In the genomic region with DNA sequence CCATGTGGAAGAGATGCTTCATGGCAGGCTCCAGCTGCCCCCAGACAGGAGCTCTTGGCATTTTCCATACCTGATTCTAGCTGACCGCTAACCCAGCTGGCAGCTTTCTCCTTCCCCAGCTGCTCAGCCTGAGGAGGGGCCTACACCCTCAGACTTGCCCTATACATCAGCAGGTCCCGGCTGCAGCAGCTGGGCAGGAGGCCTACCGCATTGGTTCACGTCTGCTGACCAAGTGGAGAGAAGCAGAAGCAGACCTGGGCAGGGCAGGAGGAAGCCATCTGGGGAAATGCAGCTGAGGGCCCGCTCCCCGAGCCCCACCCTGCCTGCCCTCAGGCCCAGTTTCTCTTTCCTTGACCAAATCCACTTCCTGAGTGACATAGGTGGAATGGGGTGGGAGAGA, we compare ENCODE assay signal across 1 cellular context.
TF ChIP-seq lines count a peak whose summit lies in the region.

No MANE protein-coding gene starts in this region.

TF ChIP-seq in WTC11, 78 proteins besides CTCF, POLR2A, EP300 and RAD21 (continued from another document):
- TF ChIP-seq, protein P1, sequence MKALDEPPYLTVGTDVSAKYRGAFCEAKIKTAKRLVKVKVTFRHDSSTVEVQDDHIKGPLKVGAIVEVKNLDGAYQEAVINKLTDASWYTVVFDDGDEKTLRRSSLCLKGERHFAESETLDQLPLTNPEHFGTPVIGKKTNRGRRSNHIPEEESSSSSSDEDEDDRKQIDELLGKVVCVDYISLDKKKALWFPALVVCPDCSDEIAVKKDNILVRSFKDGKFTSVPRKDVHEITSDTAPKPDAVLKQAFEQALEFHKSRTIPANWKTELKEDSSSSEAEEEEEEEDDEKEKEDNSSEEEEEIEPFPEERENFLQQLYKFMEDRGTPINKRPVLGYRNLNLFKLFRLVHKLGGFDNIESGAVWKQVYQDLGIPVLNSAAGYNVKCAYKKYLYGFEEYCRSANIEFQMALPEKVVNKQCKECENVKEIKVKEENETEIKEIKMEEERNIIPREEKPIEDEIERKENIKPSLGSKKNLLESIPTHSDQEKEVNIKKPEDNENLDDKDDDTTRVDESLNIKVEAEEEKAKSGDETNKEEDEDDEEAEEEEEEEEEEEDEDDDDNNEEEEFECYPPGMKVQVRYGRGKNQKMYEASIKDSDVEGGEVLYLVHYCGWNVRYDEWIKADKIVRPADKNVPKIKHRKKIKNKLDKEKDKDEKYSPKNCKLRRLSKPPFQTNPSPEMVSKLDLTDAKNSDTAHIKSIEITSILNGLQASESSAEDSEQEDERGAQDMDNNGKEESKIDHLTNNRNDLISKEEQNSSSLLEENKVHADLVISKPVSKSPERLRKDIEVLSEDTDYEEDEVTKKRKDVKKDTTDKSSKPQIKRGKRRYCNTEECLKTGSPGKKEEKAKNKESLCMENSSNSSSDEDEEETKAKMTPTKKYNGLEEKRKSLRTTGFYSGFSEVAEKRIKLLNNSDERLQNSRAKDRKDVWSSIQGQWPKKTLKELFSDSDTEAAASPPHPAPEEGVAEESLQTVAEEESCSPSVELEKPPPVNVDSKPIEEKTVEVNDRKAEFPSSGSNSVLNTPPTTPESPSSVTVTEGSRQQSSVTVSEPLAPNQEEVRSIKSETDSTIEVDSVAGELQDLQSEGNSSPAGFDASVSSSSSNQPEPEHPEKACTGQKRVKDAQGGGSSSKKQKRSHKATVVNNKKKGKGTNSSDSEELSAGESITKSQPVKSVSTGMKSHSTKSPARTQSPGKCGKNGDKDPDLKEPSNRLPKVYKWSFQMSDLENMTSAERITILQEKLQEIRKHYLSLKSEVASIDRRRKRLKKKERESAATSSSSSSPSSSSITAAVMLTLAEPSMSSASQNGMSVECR (CRISPR knock-in tag; IDR thresholded peaks at IDR 0.05; ENCODE audit: borderline replicate concordance): no peak
- no peak for TF ChIP-seq ZNF232 (CRISPR knock-in tag; IDR thresholded peaks at IDR 0.05)
- no peak for TF ChIP-seq E2F4 (CRISPR knock-in tag; IDR thresholded peaks at IDR 0.05; ENCODE audit: borderline replicate concordance, low read depth)
